In genomic region chr1:17544951-17545350, GRCh38 we compare ENCODE assay signal across 13 cellular contexts. TPM values are rescaled to one million over a fixed set of nuclear protein-coding genes. Genes with fewer than 3 reads are reported as not detected.
DNase-seq lines count a peak whose midpoint lies in the region; ATAC-seq and TF ChIP-seq lines count a peak whose summit lies in the region.
"Had no signal": no experiment of that assay in that cellular context is flagged by ENCODE, and none has a peak within 500 bp of the region (broad histone marks: within the 10 kb centered on the region; RNA-seq: fewer than 3 reads in every experiment).

No MANE protein-coding gene starts in this region.

- DNase-seq in GM23248, result no peak
- DNase-seq in left ventricle myocardium inferior, result no peak
- DNase-seq in NCI-H524 (lab: John Stamatoyannopoulos, UW), result no peak
- DNase-seq in foreskin fibroblast, result no peak
- DNase-seq in midbrain (lab: John Stamatoyannopoulos, UW), result no peak
- DNase-seq: islet precursor cell; naive thymus-derived CD4-positive, alpha-beta T cell; right lobe of liver; SW 1271 had no signal

- peak overlapping the region; percentile 60 for H3K4me2 ChIP-seq in GM23248 (ENCODE audit: unreplicated experiment)

- peaks cover 12% of the 10 kb centered on the region for H3K36me3 Mint-ChIP-seq in brain
- H3K36me3 Mint-ChIP-seq: naive thymus-derived CD4-positive, alpha-beta T cell had no signal

- no peaks in the 10 kb centered on the region for H3K9me3 Mint-ChIP-seq in brain

- peaks cover 93% of the 10 kb centered on the region for H3K79me2 ChIP-seq in GM23248 (ENCODE audit: insufficient read depth)

- intact Hi-C loops in left ventricle myocardium inferior (cut with micrococcal nuclease), result no loop called here

- H3K4me3 ChIP-seq in GM23248 (0 out of 2 replicates have a peak overlapping the region, but pooled peaks have one; percentile 24), left ventricle myocardium inferior (no peak overlapping the region), skeletal muscle tissue (ENCODE audit: low read length in 3 of 3) (no peak overlapping the region), foreskin fibroblast (ENCODE audit: low read depth in 1 of 2, low read length in 2 of 2) (no peak overlapping the region)
- H3K4me3 ChIP-seq: right lobe of liver had no signal

- H3K4me1 ChIP-seq in GM23248 (ENCODE audit: insufficient read depth), result peaks cover 18% of the 10 kb centered on the region
- H3K4me1 ChIP-seq in left ventricle myocardium inferior, result peaks cover 62% of the 10 kb centered on the region
- H3K4me1 ChIP-seq in skeletal muscle tissue (ENCODE audit: control insufficient read depth in 3 of 3, insufficient read depth in 3 of 3, low read length in 3 of 3), result peaks cover 14 to 39% (median 31%) of the 10 kb centered on the region in 3 donors
- H3K4me1 ChIP-seq: foreskin keratinocyte had no signal

- H3K4me3 Mint-ChIP-seq in brain, result peak overlapping the region in 1 of 5 experiments; percentile 23
- H3K4me3 Mint-ChIP-seq: naive thymus-derived CD4-positive, alpha-beta T cell had no signal

- 58 to 60% methylated on average over 4 of the region's 4 CpGs for WGBS in GM23248 (ENCODE audit: low coverage in 1 of 2, low lambda C conversion rate in 2 of 2, missing lambda C conversion rate in 2 of 2), 2 experiments

- in situ Hi-C loops in GM23248 (cut with MboI), result no loop called here

- peaks cover 71% of the 10 kb centered on the region for H3K4me1 Mint-ChIP-seq in brain

- no peak for ATAC-seq in HG02973 (IDR thresholded peaks at IDR 0.05; ENCODE audit: unreplicated experiment)
- ATAC-seq: naive thymus-derived CD4-positive, alpha-beta T cell had no signal

- no peaks in the 10 kb centered on the region for H3K9me2 ChIP-seq in GM23248 (ENCODE audit: insufficient read depth)

- peak overlapping the region; percentile 67 to 93 (median 83) for H3K27ac Mint-ChIP-seq in brain
- H3K27ac Mint-ChIP-seq: naive thymus-derived CD4-positive, alpha-beta T cell had no signal

- H3K36me3 ChIP-seq in GM23248 (ENCODE audit: low read depth), result no peaks in the 10 kb centered on the region
- H3K36me3 ChIP-seq in left ventricle myocardium inferior, result no peaks in the 10 kb centered on the region
- H3K36me3 ChIP-seq in skeletal muscle tissue (ENCODE audit: control insufficient read depth in 3 of 3, insufficient read depth in 3 of 3, low read length in 3 of 3), result no peaks in the 10 kb centered on the region
- H3K36me3 ChIP-seq: right lobe of liver had no signal

- H3K27ac ChIP-seq in GM23248 (peak overlapping the region; percentile 77), left ventricle myocardium inferior (replicated peaks) (peak overlapping the region; percentile 67), skeletal muscle tissue (ENCODE audit: low read depth, low read length) (peak overlapping the region; percentile 49)
- H3K27ac ChIP-seq: foreskin keratinocyte, right lobe of liver had no signal

- TF ChIP-seq CTCF in brain (conservative IDR thresholded peaks at IDR 0.05), result no peak
- TF ChIP-seq CTCF in left ventricle myocardium inferior (IDR thresholded peaks at IDR 0.05; ENCODE audit: borderline replicate concordance), result no peak
- no peak for TF ChIP-seq CTCF in foreskin fibroblast (IDR thresholded peaks at IDR 0.05; ENCODE audit: low read depth, low read length)

- H3K27me3 Mint-ChIP-seq in brain, result no peaks in the 10 kb centered on the region

- H2AFZ ChIP-seq in GM23248, result no peak overlapping the region

- no peaks in the 10 kb centered on the region for H4K20me1 ChIP-seq in GM23248 (ENCODE audit: insufficient read depth)

- H3F3A ChIP-seq in GM23248 (ENCODE audit: insufficient read depth), result peaks cover 12% of the 10 kb centered on the region

- no peaks in the 10 kb centered on the region for H3K27me3 ChIP-seq in GM23248 (replicated peaks; ENCODE audit: insufficient read depth)
- no peaks in the 10 kb centered on the region for H3K27me3 ChIP-seq in left ventricle myocardium inferior (ENCODE audit: low read depth)
- no peaks in the 10 kb centered on the region for H3K27me3 ChIP-seq in skeletal muscle tissue (ENCODE audit: control insufficient read depth in 3 of 3, insufficient read depth in 3 of 3, low read length in 3 of 3)
- H3K27me3 ChIP-seq: foreskin keratinocyte, right lobe of liver had no signal

- H3K9me3 ChIP-seq in GM23248 (ENCODE audit: low read depth) (no peaks in the 10 kb centered on the region), left ventricle myocardium inferior (replicated peaks) (no peaks in the 10 kb centered on the region), skeletal muscle tissue (ENCODE audit: control insufficient read depth in 3 of 3, low read length in 3 of 3) (no peaks in the 10 kb centered on the region)
- H3K9me3 ChIP-seq: right lobe of liver had no signal

- H3K9ac ChIP-seq in GM23248 (peak overlapping the region; percentile 42; the same call in 1 of the 2 replicates), skeletal muscle tissue (ENCODE audit: low read depth in 1 of 3, low read length in 3 of 3) (no peak overlapping the region)

RNA-seq across cellular contexts. Expression of gene ARHGEF10L, which starts 5.5 kb away (rescaled TPM):
- 16.1 and 19.3 TPM in 2 replicates for total RNA-seq in GM23248 (2014; rRNA removed; shearing (Covaris generic))
- polyA plus RNA-seq in GM23248 (2016; fragmentation: Nextera tagmentation; extraction: Ambion mirVana) (6.0 TPM in 2 replicates), brain (ENCODE audit: insufficient read depth, low read depth, low replicate concordance) (16.2 TPM)
- total RNA-seq in left ventricle myocardium inferior (59.1 TPM), skeletal muscle tissue (16.7 TPM)
- polyA plus RNA-seq: naive thymus-derived CD4-positive, alpha-beta T cell had no signal
